ENCODE assay signal across 8 cellular contexts in the genomic region with DNA sequence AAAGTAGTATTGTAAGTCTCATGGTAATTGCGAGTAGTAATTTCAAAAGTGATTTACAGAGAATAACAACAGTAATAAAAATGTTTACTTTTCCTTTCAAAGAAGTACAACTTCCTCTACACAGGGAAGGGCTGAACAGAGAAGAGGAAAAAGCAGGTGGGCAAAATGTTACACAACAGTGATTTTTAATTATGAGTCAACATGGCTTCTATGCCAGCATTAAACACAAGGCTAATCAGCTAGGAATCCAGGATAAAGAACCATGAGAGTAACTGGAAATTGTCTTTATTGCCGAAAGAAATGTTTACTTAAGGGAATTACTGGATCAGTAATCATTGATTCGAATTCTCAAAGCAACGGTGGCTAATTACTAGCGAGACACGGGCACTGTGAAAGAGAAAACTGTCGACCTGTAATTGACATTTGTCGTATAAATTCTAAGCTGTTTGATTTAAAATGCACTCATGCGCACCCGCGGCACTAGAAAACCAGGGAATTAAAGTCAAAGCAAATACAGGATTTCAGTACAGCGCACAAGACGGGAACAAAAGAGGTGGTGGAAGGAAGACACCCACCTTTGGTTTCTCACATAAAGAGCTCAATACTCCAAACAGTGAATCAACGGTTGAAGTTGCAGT. TPM values are rescaled to one million over a fixed set of nuclear protein-coding genes. Genes with fewer than 3 reads are reported as not detected.
DNase-seq lines count a peak whose midpoint lies in the region; ATAC-seq and TF ChIP-seq lines count a peak whose summit lies in the region.

No MANE protein-coding gene starts in this region.

- peak overlapping the region; percentile 91 for H3K27ac Mint-ChIP-seq in activated CD4-positive, alpha-beta T cell treated with anti-CD3 and anti-CD28 coated beads, Interleukin-2, amount 10 ng/mL, durations not matched to agents 24 days and 14 days
- H3K27ac Mint-ChIP-seq in activated naive CD4-positive, alpha-beta T cell treated with anti-CD3 and anti-CD28 coated beads, Interleukin-2, amount 50 U/mL, for 72 hours, result peak overlapping the region; percentile 80 to 85

- TF ChIP-seq CTCF in hepatocyte (IDR thresholded peaks at IDR 0.05; ENCODE audit: poor library complexity), result no peak

- DNase-seq in activated CD4-positive, alpha-beta T cell treated with anti-CD3 and anti-CD28 coated beads, Interleukin-2, amount 10 ng/mL, durations not matched to agents 24 days and 14 days, result no peak
- DNase-seq in activated CD4-positive, alpha-beta T cell treated with anti-CD3 and anti-CD28 coated beads, Interleukin-2, amount 50 U/mL, for 4 hours, result no peak
- peak; percentile 95 for DNase-seq in NCI-H146 treated with DMSO at 0.1 percent for 48 hours (lab: John Stamatoyannopoulos, UW; ENCODE audit: unreplicated experiment)
- DNase-seq in activated naive CD4-positive, alpha-beta T cell treated with anti-CD3 and anti-CD28 coated beads, Interleukin-2, amount 50 U/mL, for 72 hours (ENCODE audit: low spot score in 2 of 2), result no peak
- peak; percentile 12 for DNase-seq in hepatocyte (ENCODE audit: low spot score)
- peak; percentile 97 for DNase-seq in renal cortical epithelial cell (ENCODE audit: low read depth)

- 2% methylated on average over 14 of the region's 14 CpGs for WGBS in hepatocyte (ENCODE audit: low lambda C conversion rate, missing lambda C conversion rate)

- peak overlapping the region; percentile 94 for H3K27ac ChIP-seq in hepatocyte

- ATAC-seq in activated naive CD4-positive, alpha-beta T cell treated with anti-CD3 and anti-CD28 coated beads, Interleukin-2, amount 50 U/mL, for 72 hours, result peak; percentile 26 to 31
- ATAC-seq in GM19452 (IDR thresholded peaks at IDR 0.05; ENCODE audit: unreplicated experiment) (no peak), HG02840 (IDR thresholded peaks at IDR 0.05; ENCODE audit: low FRiP score, unreplicated experiment) (no peak)

- peaks cover 24% of the 10 kb centered on the region for H3K4me1 Mint-ChIP-seq in activated CD4-positive, alpha-beta T cell treated with anti-CD3 and anti-CD28 coated beads, Interleukin-2, amount 10 ng/mL, durations not matched to agents 24 days and 14 days

- H3K9me3 ChIP-seq in hepatocyte (ENCODE audit: low read depth), result no peaks in the 10 kb centered on the region

- peak overlapping the region; percentile 87 for H3K4me3 Mint-ChIP-seq in activated CD4-positive, alpha-beta T cell treated with anti-CD3 and anti-CD28 coated beads, Interleukin-2, amount 10 ng/mL, durations not matched to agents 24 days and 14 days

- H3K4me2 ChIP-seq in hepatocyte, result peak overlapping the region; percentile 87

- peak overlapping the region; percentile 49 for H3K4me3 ChIP-seq in hepatocyte

- intact Hi-C loops in activated CD4-positive, alpha-beta T cell treated with anti-CD3 and anti-CD28 coated beads, Interleukin-2, amount 10 ng/mL, durations not matched to agents 24 days and 14 days (cut with micrococcal nuclease), result loop anchor here (10.0 kb wide), 1 partner anchor 221 kb away; no protein-coding TSS in a partner anchor

- H3K9me2 ChIP-seq in hepatocyte (replicated peaks; ENCODE audit: insufficient read depth), result no peaks in the 10 kb centered on the region

- H3K27me3 Mint-ChIP-seq in activated CD4-positive, alpha-beta T cell treated with anti-CD3 and anti-CD28 coated beads, Interleukin-2, amount 10 ng/mL, durations not matched to agents 24 days and 14 days, result no peaks in the 10 kb centered on the region

- no peaks in the 10 kb centered on the region for H3K36me3 Mint-ChIP-seq in activated CD4-positive, alpha-beta T cell treated with anti-CD3 and anti-CD28 coated beads, Interleukin-2, amount 10 ng/mL, durations not matched to agents 24 days and 14 days (ENCODE audit: low read depth)
- H3K36me3 Mint-ChIP-seq in activated naive CD4-positive, alpha-beta T cell treated with anti-CD3 and anti-CD28 coated beads, Interleukin-2, amount 50 U/mL, for 72 hours, result peaks cover 0 to 5% of the 10 kb centered on the region in 2 donors

- no peaks in the 10 kb centered on the region for H3K9me3 Mint-ChIP-seq in activated CD4-positive, alpha-beta T cell treated with anti-CD3 and anti-CD28 coated beads, Interleukin-2, amount 10 ng/mL, durations not matched to agents 24 days and 14 days
- no peaks in the 10 kb centered on the region for H3K9me3 Mint-ChIP-seq in activated naive CD4-positive, alpha-beta T cell treated with anti-CD3 and anti-CD28 coated beads, Interleukin-2, amount 50 U/mL, for 72 hours

- no peaks in the 10 kb centered on the region for H3K36me3 ChIP-seq in hepatocyte (replicated peaks; ENCODE audit: insufficient read depth, low read depth)

- no peaks in the 10 kb centered on the region for H3K27me3 ChIP-seq in hepatocyte

- H3K79me2 ChIP-seq in hepatocyte, result peaks cover 25% of the 10 kb centered on the region

- no peaks in the 10 kb centered on the region for H4K20me1 ChIP-seq in hepatocyte (ENCODE audit: insufficient read depth, poor library complexity, severe bottlenecking)

- H2AFZ ChIP-seq in hepatocyte, result peak overlapping the region; percentile 66

- peaks cover 11% of the 10 kb centered on the region for H3K4me1 ChIP-seq in hepatocyte (ENCODE audit: insufficient read depth)

RNA-seq across cellular contexts. Expression of gene UTP3, which starts 15.5 kb away (rescaled TPM):
- total RNA-seq in activated CD4-positive, alpha-beta T cell treated with anti-CD3 and anti-CD28 coated beads, Interleukin-2, amount 10 ng/mL, durations not matched to agents 24 days and 14 days, result 45.9 and 47.6 TPM in 2 replicates
- total RNA-seq in activated naive CD4-positive, alpha-beta T cell treated with anti-CD3 and anti-CD28 coated beads, Interleukin-2, amount 50 U/mL, for 72 hours, result 10 to 100 TPM; 19.3 to 31.6 TPM
- total RNA-seq in hepatocyte, result 16.2 and 19.8 TPM in 2 replicates
- 12.0 and 13.9 TPM in 2 replicates for polyA plus RNA-seq in hepatocyte
- total RNA-seq in renal cortical epithelial cell, result 15.1 and 47.4 TPM in 2 replicates

RNA-seq across cellular contexts. Expression of gene RUFY3, which starts 17.9 kb away (rescaled TPM):
- 11.5 and 14.8 TPM in 2 replicates for total RNA-seq in activated CD4-positive, alpha-beta T cell treated with anti-CD3 and anti-CD28 coated beads, Interleukin-2, amount 10 ng/mL, durations not matched to agents 24 days and 14 days
- 10 to 100 TPM; 16.0 to 23.5 TPM for total RNA-seq in activated naive CD4-positive, alpha-beta T cell treated with anti-CD3 and anti-CD28 coated beads, Interleukin-2, amount 50 U/mL, for 72 hours
- total RNA-seq in hepatocyte (31.2 and 40.1 TPM in 2 replicates), renal cortical epithelial cell (37.9 and 74.9 TPM in 2 replicates)
- 22.2 and 25.6 TPM in 2 replicates for polyA plus RNA-seq in hepatocyte

RNA-seq across cellular contexts. Expression of gene JCHAIN, which starts 37.5 kb away (rescaled TPM):
- not detected in 2 replicates for total RNA-seq in activated CD4-positive, alpha-beta T cell treated with anti-CD3 and anti-CD28 coated beads, Interleukin-2, amount 10 ng/mL, durations not matched to agents 24 days and 14 days
- total RNA-seq in activated naive CD4-positive, alpha-beta T cell treated with anti-CD3 and anti-CD28 coated beads, Interleukin-2, amount 50 U/mL, for 72 hours, result under 1 TPM in 1 of 2 donors, not detected in 1; 0.68 TPM
- total RNA-seq in hepatocyte, result 0.44 TPM in 1 of 2 replicates, not detected in the other
- polyA plus RNA-seq in hepatocyte, result not detected in 2 replicates
- 0.30 TPM in 1 of 2 replicates, not detected in the other for total RNA-seq in renal cortical epithelial cell

Comparison
In these comparisons a context has a peak if more than half of its experiments do, and no peak if none do; other contexts are left out.
1. DNase-seq: peak in NCI-H146 treated with DMSO at 0.1 percent for 48 hours (single experiment), hepatocyte (single experiment) and renal cortical epithelial cell (single experiment); none in activated CD4-positive, alpha-beta T cell treated with anti-CD3 and anti-CD28 coated beads, Interleukin-2, amount 10 ng/mL, durations not matched to agents 24 days and 14 days (single experiment), activated CD4-positive, alpha-beta T cell treated with anti-CD3 and anti-CD28 coated beads, Interleukin-2, amount 50 U/mL, for 4 hours (0 of 2) and activated naive CD4-positive, alpha-beta T cell treated with anti-CD3 and anti-CD28 coated beads, Interleukin-2, amount 50 U/mL, for 72 hours (0 of 2).
2. ATAC-seq: peak in activated naive CD4-positive, alpha-beta T cell treated with anti-CD3 and anti-CD28 coated beads, Interleukin-2, amount 50 U/mL, for 72 hours (2 of 2); none in GM19452 (single experiment) and HG02840 (single experiment).